In the genomic region with DNA sequence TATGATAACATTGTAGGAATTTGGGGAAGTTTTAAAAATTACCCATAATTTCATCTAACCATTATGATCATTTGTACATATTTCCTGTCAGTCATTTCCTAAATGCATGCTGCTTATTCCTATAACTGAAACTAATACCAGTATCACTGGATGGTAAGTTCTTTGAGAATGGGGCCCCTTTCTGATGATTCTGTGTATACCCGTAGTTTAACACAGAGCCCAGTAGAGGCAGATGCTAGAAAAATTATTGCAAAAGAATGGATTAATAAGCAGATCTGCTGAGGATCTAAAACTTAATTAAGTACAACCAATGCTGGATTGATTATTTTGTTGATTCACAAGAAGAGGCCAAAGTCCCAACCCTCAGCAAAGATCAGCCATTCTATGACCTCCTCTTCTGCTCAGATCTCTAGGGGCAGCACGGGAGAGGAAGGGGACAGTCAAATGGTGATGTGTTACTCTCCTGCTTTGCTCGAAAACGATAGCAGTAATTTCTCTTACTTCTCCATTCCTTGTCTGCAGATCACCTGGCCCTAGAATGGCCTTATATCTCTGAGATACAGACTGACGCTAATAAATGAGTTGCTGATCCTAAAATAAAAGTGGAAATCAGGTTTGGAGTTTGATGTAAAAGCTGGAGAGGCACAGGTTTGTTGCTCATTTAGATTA, we compare ENCODE assay signal across 8 cellular contexts.
A peak's percentile ranks its signal among the peaks of the same experiment; 100 is the strongest.
DNase-seq lines count a peak whose midpoint lies in the region; ATAC-seq, FAIRE-seq and TF ChIP-seq lines count a peak whose summit lies in the region.

No MANE protein-coding gene starts in this region.

- intact Hi-C loops in left ventricle myocardium inferior (cut with micrococcal nuclease), result no loop called here

- no peak overlapping the region for H3K4me3 Mint-ChIP-seq in osteocyte (ENCODE audit: unreplicated experiment)

- no peak overlapping the region for H3K27ac Mint-ChIP-seq in osteocyte (ENCODE audit: unreplicated experiment)

- H3K9me3 Mint-ChIP-seq in osteocyte (ENCODE audit: unreplicated experiment), result no peaks in the 10 kb centered on the region

- DNase-seq in GM18507 (ENCODE audit: extremely low spot score, insufficient read length, low read depth), result no peak
- peak; percentile 25 for DNase-seq in NB4 (ENCODE audit: low read depth)
- no peak for DNase-seq in left ventricle myocardium inferior
- DNase-seq in osteocyte (ENCODE audit: extremely low spot score, unreplicated experiment), result no peak
- DNase-seq in NCI-H82 (lab: John Stamatoyannopoulos, UW), result no peak
- no peak for DNase-seq in activated gamma-delta T cell treated with Interleukin-2 at 50 U/mL for 16 hours
- no peak for DNase-seq in NCI-H1105 (lab: John Stamatoyannopoulos, UW)

- peaks cover 26% of the 10 kb centered on the region for H3K4me1 ChIP-seq in left ventricle myocardium inferior

- no peaks in the 10 kb centered on the region for H3K36me3 Mint-ChIP-seq in osteocyte (ENCODE audit: unreplicated experiment)

- H3K27me3 ChIP-seq in left ventricle myocardium inferior (ENCODE audit: low read depth), result no peaks in the 10 kb centered on the region

- no peak for TF ChIP-seq POLR2A in NB4 (IDR thresholded peaks at IDR 0.05; ENCODE audit: extremely low read depth, insufficient read length)

- H3K36me3 ChIP-seq in left ventricle myocardium inferior, result no peaks in the 10 kb centered on the region

- H3K27me3 Mint-ChIP-seq in osteocyte (ENCODE audit: unreplicated experiment), result no peaks in the 10 kb centered on the region

- no peaks in the 10 kb centered on the region for H3K9me3 ChIP-seq in left ventricle myocardium inferior (replicated peaks)

- TF ChIP-seq CTCF in NB4 (IDR thresholded peaks at IDR 0.05; ENCODE audit: low read depth, low read length) (no peak), left ventricle myocardium inferior (IDR thresholded peaks at IDR 0.05; ENCODE audit: borderline replicate concordance) (no peak), osteocyte (IDR thresholded peaks at IDR 0.05) (no peak)

- peak overlapping the region; percentile 83 for H3K27ac ChIP-seq in left ventricle myocardium inferior (replicated peaks)

- H3K4me3 ChIP-seq in NB4 (ENCODE audit: low read depth, low read length) (no peak overlapping the region), left ventricle myocardium inferior (peak overlapping the region; percentile 1)

- peaks cover 12% of the 10 kb centered on the region for H3K4me1 Mint-ChIP-seq in osteocyte (ENCODE audit: unreplicated experiment)

- peak; percentile 44 for ATAC-seq in GM21576 (IDR thresholded peaks at IDR 0.05; ENCODE audit: unreplicated experiment)

- FAIRE-seq in GM18507 (lab: Jason Lieb, UNC), result peak; percentile 91
